Comparison of ENCODE assay signal across 26 cellular contexts in genomic region chr10:114917459-114917858, GRCh38.
"Had no signal": no experiment of that assay in that cellular context is flagged by ENCODE, and none has a peak within 500 bp of the region (broad histone marks: within the 10 kb centered on the region; RNA-seq: fewer than 3 reads in every experiment).

No MANE protein-coding gene starts in this region.

- H3K4me3 ChIP-seq: coronary artery, esophagus muscularis mucosa, heart right ventricle, prostate gland, right atrium auricular region, stomach, thyroid gland, vagina had no signal

- H3K27ac ChIP-seq: coronary artery, esophagus muscularis mucosa, heart right ventricle, prostate gland, right atrium auricular region, stomach, thyroid gland, vagina had no signal

- H3K4me1 Mint-ChIP-seq: stimulated activated effector memory CD8-positive, alpha-beta T cell treated with anti-CD3 and anti-CD28 coated beads, Interleukin-12 subunit alpha, Interleukin-12 subunit beta, amount 100 ng/mL, for 72 hours had no signal

- H3K27me3 ChIP-seq: esophagus muscularis mucosa, right atrium auricular region, thyroid gland, vagina had no signal

- DNase-seq: dermis blood vessel endothelial cell; effector memory CD4-positive, alpha-beta T cell; foreskin melanocyte; glutamatergic neuron; heart right ventricle; hypothalamus; kidney; mesendoderm; midbrain; naive thymus-derived CD4-positive, alpha-beta T cell; nephron progenitor cell; nucleus accumbens; stimulated activated CD4-positive, alpha-beta T cell treated with anti-CD3 and anti-CD28 coated beads, Interleukin-2, amount 100 ng/mL, for 24 hours; stimulated activated CD4-positive, alpha-beta T cell treated with anti-CD3 and anti-CD28 coated beads, Interleukin-4, amount 100 ng/mL, for 24 hours; stimulated activated naive CD4-positive, alpha-beta T cell treated with Interleukin-2 at 50 U/mL for 16 hours; stomach; thyroid gland; trophoblast cell had no signal

- H3K9me3 ChIP-seq: esophagus muscularis mucosa, heart right ventricle, prostate gland, right atrium auricular region, stomach, thyroid gland, vagina had no signal

- ATAC-seq: heart right ventricle; left lobe of liver; naive thymus-derived CD4-positive, alpha-beta T cell; sciatic nerve; stimulated activated effector memory CD8-positive, alpha-beta T cell treated with anti-CD3 and anti-CD28 coated beads, Interleukin-12 subunit alpha, Interleukin-12 subunit beta, amount 100 ng/mL, for 72 hours had no signal

- H3K27ac Mint-ChIP-seq: naive thymus-derived CD4-positive, alpha-beta T cell; nephron progenitor cell; stimulated activated effector memory CD8-positive, alpha-beta T cell treated with anti-CD3 and anti-CD28 coated beads, Interleukin-12 subunit alpha, Interleukin-12 subunit beta, amount 100 ng/mL, for 72 hours had no signal

- H3K4me3 Mint-ChIP-seq: naive thymus-derived CD4-positive, alpha-beta T cell; nephron progenitor cell; stimulated activated effector memory CD8-positive, alpha-beta T cell treated with anti-CD3 and anti-CD28 coated beads, Interleukin-12 subunit alpha, Interleukin-12 subunit beta, amount 100 ng/mL, for 72 hours had no signal

- H3K4me1 ChIP-seq: esophagus muscularis mucosa, prostate gland, right atrium auricular region, stomach, thyroid gland, vagina had no signal

- H3K9me3 Mint-ChIP-seq: naive thymus-derived CD4-positive, alpha-beta T cell; stimulated activated effector memory CD8-positive, alpha-beta T cell treated with anti-CD3 and anti-CD28 coated beads, Interleukin-12 subunit alpha, Interleukin-12 subunit beta, amount 100 ng/mL, for 72 hours had no signal

- H3K36me3 Mint-ChIP-seq: naive thymus-derived CD4-positive, alpha-beta T cell; stimulated activated effector memory CD8-positive, alpha-beta T cell treated with anti-CD3 and anti-CD28 coated beads, Interleukin-12 subunit alpha, Interleukin-12 subunit beta, amount 100 ng/mL, for 72 hours had no signal

- H3K36me3 ChIP-seq: esophagus muscularis mucosa, heart right ventricle, prostate gland, right atrium auricular region, stomach, thyroid gland, vagina had no signal
